In genomic region chr5:69292349-69292748, GRCh38 we compare ENCODE assay signal across 21 cellular contexts.
"Had no signal": no experiment of that assay in that cellular context is flagged by ENCODE, and none has a peak within 500 bp of the region (broad histone marks: within the 10 kb centered on the region; RNA-seq: fewer than 3 reads in every experiment).

No MANE protein-coding gene starts in this region.

- H3K4me3 ChIP-seq: coronary artery, heart left ventricle, psoas muscle, spleen, thoracic aorta, transverse colon had no signal

- H3K27me3 ChIP-seq: heart left ventricle, spleen, transverse colon had no signal

- H3K36me3 Mint-ChIP-seq: natural killer cell had no signal

- DNase-seq: effector CD8-positive, alpha-beta T cell; heart left ventricle; hypothalamus; kidney glomerular epithelial cell; mammary epithelial cell; natural killer cell; occipital lobe; psoas muscle; retina; spleen; stimulated activated CD4-positive, alpha-beta T cell treated with anti-CD3 and anti-CD28 coated beads, Interleukin-15, amount 100 ng/mL, for 24 hours; stimulated activated CD4-positive, alpha-beta T cell treated with anti-CD3 and anti-CD28 coated beads, Interleukin-1b, Interleukin-23, amount 100 ng/mL, for 48 hours; stimulated activated CD4-positive, alpha-beta T cell treated with anti-CD3 and anti-CD28 coated beads, Interleukin-4, amount 100 ng/mL, for 4 hours; stimulated activated naive B cell treated with anti-CD40 and anti-IgM and Interleukin-4, amounts not matched to agents 10 μg/mL and 1 μg/mL and 100 μg/mL, for 72 hours; stimulated activated naive CD8-positive, alpha-beta T cell treated with anti-CD3 and anti-CD28 coated beads, Interleukin-15, amount 100 ng/mL, for 72 hours; substantia nigra; transverse colon had no signal

- H3K27ac ChIP-seq: coronary artery, heart left ventricle, parathyroid adenoma, psoas muscle, spleen, thoracic aorta, transverse colon had no signal

- H3K4me1 ChIP-seq: parathyroid adenoma, psoas muscle, spleen, transverse colon had no signal

- H2AFZ ChIP-seq: parathyroid adenoma had no signal

- H3K9ac ChIP-seq: parathyroid adenoma had no signal

- H3K79me2 ChIP-seq: parathyroid adenoma had no signal

- H3K4me1 Mint-ChIP-seq: natural killer cell; stimulated activated naive B cell treated with anti-CD40 and anti-IgM and Interleukin-4, amounts not matched to agents 10 μg/mL and 1 μg/mL and 100 μg/mL, for 72 hours; stimulated activated naive CD8-positive, alpha-beta T cell treated with anti-CD3 and anti-CD28 coated beads, Interleukin-15, amount 100 ng/mL, for 72 hours had no signal

- H3K9me3 Mint-ChIP-seq: natural killer cell; neural crest cell; stimulated activated naive B cell treated with anti-CD40 and anti-IgM and Interleukin-4, amounts not matched to agents 10 μg/mL and 1 μg/mL and 100 μg/mL, for 72 hours; stimulated activated naive CD8-positive, alpha-beta T cell treated with anti-CD3 and anti-CD28 coated beads, Interleukin-15, amount 100 ng/mL, for 72 hours had no signal

- H3K27ac Mint-ChIP-seq: natural killer cell; stimulated activated naive B cell treated with anti-CD40 and anti-IgM and Interleukin-4, amounts not matched to agents 10 μg/mL and 1 μg/mL and 100 μg/mL, for 72 hours; stimulated activated naive CD8-positive, alpha-beta T cell treated with anti-CD3 and anti-CD28 coated beads, Interleukin-15, amount 100 ng/mL, for 72 hours had no signal

- H3K4me3 Mint-ChIP-seq: natural killer cell; neural crest cell; stimulated activated naive B cell treated with anti-CD40 and anti-IgM and Interleukin-4, amounts not matched to agents 10 μg/mL and 1 μg/mL and 100 μg/mL, for 72 hours; stimulated activated naive CD8-positive, alpha-beta T cell treated with anti-CD3 and anti-CD28 coated beads, Interleukin-15, amount 100 ng/mL, for 72 hours had no signal

- H3K9me3 ChIP-seq: heart left ventricle, psoas muscle, spleen, thoracic aorta, transverse colon had no signal

- H3K27me3 Mint-ChIP-seq: stimulated activated naive B cell treated with anti-CD40 and anti-IgM and Interleukin-4, amounts not matched to agents 10 μg/mL and 1 μg/mL and 100 μg/mL, for 72 hours; stimulated activated naive CD8-positive, alpha-beta T cell treated with anti-CD3 and anti-CD28 coated beads, Interleukin-15, amount 100 ng/mL, for 72 hours had no signal
